13 cellular contexts compared by ENCODE assay signal in the genomic region with DNA sequence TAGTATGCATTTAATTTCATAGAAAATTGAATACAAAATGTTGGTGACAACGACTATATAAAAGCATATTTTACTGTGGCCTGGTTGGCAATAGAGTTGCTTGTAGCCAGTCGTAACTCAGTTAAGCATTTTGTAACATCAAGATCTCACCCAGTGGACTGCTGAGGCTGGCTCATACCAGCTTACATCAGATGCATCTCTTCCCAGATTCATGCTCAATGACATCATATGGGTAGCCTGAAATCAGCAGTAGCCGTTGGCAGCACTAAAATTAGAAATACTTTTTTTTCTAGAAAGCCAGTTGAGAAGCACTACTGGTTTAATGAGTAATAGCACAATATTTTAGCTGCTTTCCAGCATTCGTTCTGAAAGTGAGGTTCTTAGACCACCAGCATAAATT.
"Had no signal": no experiment of that assay in that cellular context is flagged by ENCODE, and none has a peak within 500 bp of the region (broad histone marks: within the 10 kb centered on the region; RNA-seq: fewer than 3 reads in every experiment).

No MANE protein-coding gene starts in this region.

- H3K9me3 ChIP-seq: esophagus muscularis mucosa, tibial artery had no signal

- DNase-seq: activated CD4-positive, CD25-positive, alpha-beta regulatory T cell treated with anti-CD3 and anti-CD28 coated beads, Interleukin-2, amount 50 U/mL, for 72 hours; activated CD8-positive, alpha-beta memory T cell treated with anti-CD3 and anti-CD28 coated beads for 24 hours; activated gamma-delta T cell; effector CD8-positive, alpha-beta T cell; hippocampal formation; stimulated activated CD4-positive, alpha-beta T cell treated with anti-CD3 and anti-CD28 coated beads, Interleukin-2, amount 100 ng/mL, for 24 hours; stimulated activated naive CD8-positive, alpha-beta T cell treated with anti-CD3 and anti-CD28 coated beads, Interleukin-15, Interleukin-2, amounts not matched to agents 100 U/mL and 50 U/mL, for 24 hours; substantia nigra; tibial artery had no signal

- H3K4me3 ChIP-seq: cardiac muscle cell, esophagus muscularis mucosa, tibial artery had no signal

- H3K36me3 ChIP-seq: cardiac muscle cell, esophagus muscularis mucosa, tibial artery had no signal

- ATAC-seq: left lobe of liver; stimulated activated naive CD8-positive, alpha-beta T cell treated with anti-CD3 and anti-CD28 coated beads, Interleukin-15, Interleukin-2, amounts not matched to agents 100 U/mL and 50 U/mL, for 24 hours had no signal

- H3K4me1 ChIP-seq: esophagus muscularis mucosa, tibial artery had no signal

- H3K27me3 ChIP-seq: cardiac muscle cell, esophagus muscularis mucosa, tibial artery had no signal

- H3K27ac ChIP-seq: cardiac muscle cell, esophagus muscularis mucosa, tibial artery, VCaP had no signal
